ENCODE assay signal across 1 cellular context in the genomic region with DNA sequence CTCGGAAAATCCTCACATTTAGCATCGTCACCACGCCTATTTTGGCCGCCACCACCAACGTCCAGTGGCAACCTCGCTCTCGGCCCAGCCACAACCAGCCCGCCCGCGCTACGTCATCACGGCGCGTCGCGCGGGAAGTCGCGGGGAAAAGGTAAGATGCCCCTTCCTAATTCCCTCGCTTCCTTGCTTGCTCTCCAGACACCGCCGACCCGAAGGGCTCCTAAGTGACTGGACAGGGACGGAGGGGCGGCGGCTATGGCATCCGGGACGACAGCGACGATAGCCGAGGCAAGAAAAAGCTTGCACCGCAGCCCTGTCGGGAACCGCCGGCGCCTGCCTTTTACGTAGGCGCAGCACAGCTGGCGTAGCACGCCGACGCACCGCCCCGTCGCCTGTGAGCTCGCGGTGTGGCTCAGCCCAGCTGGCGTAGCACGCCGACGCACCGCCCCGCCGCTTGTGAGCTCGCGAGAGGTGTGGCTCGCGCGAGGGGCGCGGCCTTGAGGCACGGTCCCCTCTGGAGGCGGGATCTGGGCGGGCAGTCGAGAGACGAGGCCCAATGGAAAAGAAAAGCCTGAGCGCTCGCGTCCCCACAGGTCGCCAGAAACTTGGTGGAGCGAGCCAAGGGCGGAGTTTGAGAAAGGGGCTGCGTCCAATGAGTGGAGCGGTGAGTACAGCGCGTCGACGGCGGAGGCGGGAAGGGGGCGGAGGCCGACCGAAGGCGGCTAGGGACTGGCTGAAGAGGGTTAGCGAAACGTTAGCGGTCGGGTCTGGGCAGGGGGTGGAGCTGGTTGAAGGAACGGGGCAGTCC.
TF ChIP-seq lines count a peak whose summit lies in the region.

Gene HDAC6, plus strand, starts transcription at position 787 of the 808 bp plus-strand sequence. CDS start 626 bp downstream, outside the sequence.

TF ChIP-seq in K562, 482 proteins besides CTCF, POLR2A, EP300 and RAD21 (continued from another document and continues in another):
- TF ChIP-seq ZNF518B (CRISPR knock-in tag; IDR thresholded peaks at IDR 0.05) (no peak), NCOA6 (IDR thresholded peaks at IDR 0.05) (no peak), ADNP (tag; IDR thresholded peaks at IDR 0.05) (no peak), NR3C1 (CRISPR knock-in tag; IDR thresholded peaks at IDR 0.05) (no peak), KLF16 (IDR thresholded peaks at IDR 0.05) (no peak), REST (CRISPR knock-in tag; IDR thresholded peaks at IDR 0.05; ENCODE audit: low read depth) (no peak), MNT (conservative IDR thresholded peaks at IDR 0.05) (no peak), PHB2 (IDR thresholded peaks at IDR 0.05; ENCODE audit: low read depth) (no peak), CAMTA2 (CRISPR knock-in tag; conservative IDR thresholded peaks at IDR 0.05) (no peak), CCAR2 (IDR thresholded peaks at IDR 0.05; ENCODE audit: low read depth, low read length) (no peak), HIVEP1 (CRISPR knock-in tag; IDR thresholded peaks at IDR 0.05) (no peak), CEBPB (tag; IDR thresholded peaks at IDR 0.05) (no peak), ZNF507 (tag; conservative IDR thresholded peaks at IDR 0.05) (no peak), L3MBTL2 (IDR thresholded peaks at IDR 0.05) (peak; percentile 71; the same call in 1 of the 2 replicates), BRCA1 (IDR thresholded peaks at IDR 0.05) (no peak), BRCA1 (CRISPR knock-in tag; IDR thresholded peaks at IDR 0.05) (no peak), MTF1 (CRISPR knock-in tag; IDR thresholded peaks at IDR 0.05; ENCODE audit: borderline replicate concordance) (no peak), ZNF592 (IDR thresholded peaks at IDR 0.05) (no peak), ZFX (CRISPR knock-in tag; IDR thresholded peaks at IDR 0.05) (no peak), FOXM1 (IDR thresholded peaks at IDR 0.05; ENCODE audit: low read depth) (no peak), FOXM1 (CRISPR knock-in tag; IDR thresholded peaks at IDR 0.05; ENCODE audit: low read depth) (no peak), NFRKB (IDR thresholded peaks at IDR 0.05; ENCODE audit: low read depth) (peak; percentile 34; the same call in 1 of the 2 replicates), ZNF583 (CRISPR knock-in tag; IDR thresholded peaks at IDR 0.05) (no peak), SNRNP70 (optimal IDR thresholded peaks at IDR 0.05; ENCODE audit: low read depth, low read length) (no peak), TCF3 (CRISPR knock-in tag; IDR thresholded peaks at IDR 0.05) (no peak), FOXJ3 (CRISPR knock-in tag; IDR thresholded peaks at IDR 0.05) (no peak), ZFP91 (CRISPR knock-in tag; IDR thresholded peaks at IDR 0.05) (no peak), HNRNPLL (IDR thresholded peaks at IDR 0.05; ENCODE audit: low read depth, low read length, poor library complexity, severe bottlenecking) (peak; percentile 81), MAFK (IDR thresholded peaks at IDR 0.05; ENCODE audit: low read length) (no peak), MEF2A (IDR thresholded peaks at IDR 0.05; ENCODE audit: control insufficient read depth, low read depth, low read length) (no peak), ZNF764 (CRISPR knock-in tag; IDR thresholded peaks at IDR 0.05; ENCODE audit: low read depth) (no peak), HDAC8 (tag; IDR thresholded peaks at IDR 0.05) (no peak), CBX8 (IDR thresholded peaks at IDR 0.05; ENCODE audit: borderline replicate concordance, extremely low read depth, low read depth, low read length, poor library complexity, severe bottlenecking) (no peak), BRF2 (IDR thresholded peaks at IDR 0.05; ENCODE audit: borderline replicate concordance, insufficient read depth, insufficient read length) (no peak), RCOR1 (IDR thresholded peaks at IDR 0.05; ENCODE audit: borderline replicate concordance in 1 of 2, low read depth in 2 of 2, low read length in 2 of 2) (no peak), SIRT6 (IDR thresholded peaks at IDR 0.05; ENCODE audit: low read depth, low read length) (no peak), SRSF1 (IDR thresholded peaks at IDR 0.05; ENCODE audit: low read depth, low read length) (no peak), ERF (CRISPR knock-in tag; IDR thresholded peaks at IDR 0.05) (no peak), SRSF3 (IDR thresholded peaks at IDR 0.05; ENCODE audit: insufficient read depth, low read length) (no peak), FIP1L1 (IDR thresholded peaks at IDR 0.05; ENCODE audit: low read depth, low read length, poor library complexity, severe bottlenecking) (no peak)
- TF ChIP-seq, protein P1, sequence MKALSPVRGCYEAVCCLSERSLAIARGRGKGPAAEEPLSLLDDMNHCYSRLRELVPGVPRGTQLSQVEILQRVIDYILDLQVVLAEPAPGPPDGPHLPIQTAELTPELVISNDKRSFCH (CRISPR knock-in tag; IDR thresholded peaks at IDR 0.05) = no peak
- TF ChIP-seq, protein P1 (tag; IDR thresholded peaks at IDR 0.05) = no peak
- TF ChIP-seq, protein P2, sequence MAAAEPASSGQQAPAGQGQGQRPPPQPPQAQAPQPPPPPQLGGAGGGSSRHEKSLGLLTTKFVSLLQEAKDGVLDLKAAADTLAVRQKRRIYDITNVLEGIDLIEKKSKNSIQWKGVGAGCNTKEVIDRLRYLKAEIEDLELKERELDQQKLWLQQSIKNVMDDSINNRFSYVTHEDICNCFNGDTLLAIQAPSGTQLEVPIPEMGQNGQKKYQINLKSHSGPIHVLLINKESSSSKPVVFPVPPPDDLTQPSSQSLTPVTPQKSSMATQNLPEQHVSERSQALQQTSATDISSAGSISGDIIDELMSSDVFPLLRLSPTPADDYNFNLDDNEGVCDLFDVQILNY (CRISPR knock-in tag; IDR thresholded peaks at IDR 0.05) = no peak
- TF ChIP-seq, protein P3, sequence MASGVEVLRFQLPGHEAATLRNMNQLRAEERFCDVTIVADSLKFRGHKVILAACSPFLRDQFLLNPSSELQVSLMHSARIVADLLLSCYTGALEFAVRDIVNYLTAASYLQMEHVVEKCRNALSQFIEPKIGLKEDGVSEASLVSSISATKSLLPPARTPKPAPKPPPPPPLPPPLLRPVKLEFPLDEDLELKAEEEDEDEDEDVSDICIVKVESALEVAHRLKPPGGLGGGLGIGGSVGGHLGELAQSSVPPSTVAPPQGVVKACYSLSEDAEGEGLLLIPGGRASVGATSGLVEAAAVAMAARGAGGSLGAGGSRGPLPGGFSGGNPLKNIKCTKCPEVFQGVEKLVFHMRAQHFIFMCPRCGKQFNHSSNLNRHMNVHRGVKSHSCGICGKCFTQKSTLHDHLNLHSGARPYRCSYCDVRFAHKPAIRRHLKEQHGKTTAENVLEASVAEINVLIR (CRISPR knock-in tag; IDR thresholded peaks at IDR 0.05) = peak; percentile 93
